9 cellular contexts compared by ENCODE assay signal in the genomic region with DNA sequence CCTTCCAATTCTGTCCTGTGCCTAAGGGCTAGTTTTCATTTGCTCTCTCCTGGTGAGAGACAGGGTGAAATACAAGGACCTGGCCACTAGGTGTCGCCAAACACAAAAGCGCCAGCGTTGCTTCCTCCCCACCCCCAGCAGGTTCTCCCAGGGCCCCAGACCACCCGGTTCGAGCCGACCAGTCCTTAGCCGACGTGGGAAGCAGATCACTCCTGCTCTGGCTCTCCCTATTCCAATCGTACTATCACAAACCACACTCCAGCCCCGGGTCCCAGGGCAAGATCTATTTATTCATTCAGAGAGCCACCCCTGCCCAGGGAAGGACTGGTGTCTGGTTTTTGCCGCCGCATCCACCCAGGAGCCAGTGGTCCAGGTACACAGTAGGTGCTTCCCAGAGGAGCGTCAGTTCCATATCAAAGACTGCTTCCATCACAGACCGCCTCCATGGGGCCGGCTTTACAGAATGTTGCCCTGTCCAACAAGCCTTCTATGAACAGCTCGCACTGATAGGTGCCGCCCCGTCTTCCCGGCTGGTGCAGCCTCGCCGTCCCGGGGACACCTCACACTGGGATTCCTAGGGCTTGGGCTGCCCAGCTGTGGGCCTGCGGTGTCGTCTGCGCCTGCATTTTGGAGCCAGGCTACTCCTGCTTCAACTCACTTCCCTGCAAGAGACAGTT. TPM values are rescaled to one million over a fixed set of nuclear protein-coding genes. Genes with fewer than 3 reads are reported as not detected.
DNase-seq lines count a peak whose midpoint lies in the region; ATAC-seq and TF ChIP-seq lines count a peak whose summit lies in the region.
"Had no signal": no experiment of that assay in that cellular context is flagged by ENCODE, and none has a peak within 500 bp of the region (broad histone marks: within the 10 kb centered on the region; RNA-seq: fewer than 3 reads in every experiment).

No MANE protein-coding gene starts in this region.

- no peaks in the 10 kb centered on the region for H4K20me1 ChIP-seq in HCT116 (ENCODE audit: insufficient read depth)

- H3K4me3 ChIP-seq in CD4-positive, alpha-beta memory T cell (ENCODE audit: low read length in 2 of 2), result no peak overlapping the region
- H3K4me3 ChIP-seq in HCT116 (replicated peaks in 1 of 2; ENCODE audit: low read depth in 1 of 2, low read length in 2 of 2) (no peak overlapping the region), left lung (no peak overlapping the region)

- RAD21 ChIA-PET in HCT116 (lab: Charles Lee; ENCODE audit: low non-redundant PET in 1 of 2, low total read pairs in 2 of 2, uncharacterized antibody in 2 of 2, unreplicated experiment in 2 of 2), result interaction anchor here in 1 of 2 experiments (0.6 to 0.9 kb wide), 2 partner anchors 39 to 74 kb away, joined by 3 to 4 read pairs; no protein-coding TSS in a partner anchor

- POLR2A ChIA-PET in CD4-positive, alpha-beta memory T cell (lab: Charles Lee; ENCODE audit: partially characterized antibody), result interaction anchor here (0.6 to 1.1 kb wide), 5 partner anchors 21 to 335 kb away, joined by 3 to 4 read pairs (median 3); no protein-coding TSS in a partner anchor
- POLR2A ChIA-PET in HCT116 (lab: Charles Lee), result interaction anchor here (0.6 kb wide), 1 partner anchor 39 kb away, joined by 3 read pairs; no protein-coding TSS in a partner anchor

- H2AFZ ChIP-seq in HCT116 (ENCODE audit: low read depth, low read length, poor library complexity, severe bottlenecking), result no peak overlapping the region

- DNase-seq in CD4-positive, alpha-beta memory T cell, result peak; percentile 65 to 72 (median 66)
- no peak for DNase-seq in HCT116 (ENCODE audit: low read depth, low spot score)
- DNase-seq in NCI-H446 (lab: John Stamatoyannopoulos, UW), result peak; percentile 78 to 90
- peak; percentile 91 for DNase-seq in activated CD4-positive, alpha-beta T cell treated with anti-CD3 and anti-CD28 coated beads, Interleukin-2, amount 10 ng/mL, durations not matched to agents 24 days and 14 days
- peak in 1 of 2 donors; percentile 62 for DNase-seq in left lung
- peak; percentile 63 to 65 for DNase-seq in stimulated activated CD4-positive, alpha-beta T cell treated with anti-CD3 and anti-CD28 coated beads, Interleukin-4, amount 100 ng/mL, for 4 hours
- no peak for DNase-seq in GF-D8 (lab: John Stamatoyannopoulos, UW)

- CTCF ChIA-PET in CD4-positive, alpha-beta memory T cell (lab: Charles Lee; ENCODE audit: partially characterized antibody), result interaction anchor here (0.6 to 2.8 kb wide), 22 partner anchors 9 to 555 kb away, joined by 3 to 15 read pairs (median 4); partner anchors contain the start of genes CENPS, LZIC, NMNAT1 and UBE4B
- CTCF ChIA-PET in HCT116 (lab: Charles Lee), result interaction anchor here (1.7 to 2.9 kb wide), 2 partner anchors 35 to 40 kb away, joined by 5 to 19 read pairs; partner anchors contain the start of gene CTNNBIP1

- TF ChIP-seq RAD21 in HCT116 (IDR thresholded peaks at IDR 0.05; ENCODE audit: low read depth), result peak; percentile 100

- TF ChIP-seq POLR2A in HCT116 (IDR thresholded peaks at IDR 0.05; ENCODE audit: borderline replicate concordance, extremely low read depth, insufficient read depth, insufficient read length), result no peak

- ATAC-seq in HCT116, result peak; percentile 71
- ATAC-seq in left lung, result peak; percentile 93

- no peaks in the 10 kb centered on the region for H3K9me3 ChIP-seq in CD4-positive, alpha-beta memory T cell (ENCODE audit: control insufficient read depth in 1 of 2, low read length in 2 of 2)
- H3K9me3 ChIP-seq in HCT116 (ENCODE audit: control insufficient read depth in 1 of 2, insufficient read depth in 1 of 2, low read depth in 1 of 2, low read length in 2 of 2), result no peaks in the 10 kb centered on the region
- H3K9me3 ChIP-seq in left lung, result no peaks in the 10 kb centered on the region

- H3K79me2 ChIP-seq in HCT116 (ENCODE audit: insufficient read depth, low read length), result no peaks in the 10 kb centered on the region

- H3K9ac ChIP-seq in HCT116 (ENCODE audit: low read length), result no peak overlapping the region

- no peaks in the 10 kb centered on the region for H3K27me3 ChIP-seq in CD4-positive, alpha-beta memory T cell (ENCODE audit: insufficient read depth, low read length)
- H3K27me3 ChIP-seq in HCT116 (ENCODE audit: insufficient read depth, low read length), result no peaks in the 10 kb centered on the region
- H3K27me3 ChIP-seq in left lung, result no peaks in the 10 kb centered on the region

- H3K36me3 ChIP-seq in CD4-positive, alpha-beta memory T cell (ENCODE audit: insufficient read depth, low read length), result no peaks in the 10 kb centered on the region
- H3K36me3 ChIP-seq in HCT116 (ENCODE audit: control insufficient read depth in 1 of 2, insufficient read depth in 2 of 2, low read length in 2 of 2), result no peaks in the 10 kb centered on the region
- peaks cover 0 to 18% of the 10 kb centered on the region in 2 donors for H3K36me3 ChIP-seq in left lung

- H3K9me3 Mint-ChIP-seq in CD4-positive, alpha-beta memory T cell, result no peaks in the 10 kb centered on the region
- no peaks in the 10 kb centered on the region for H3K9me3 Mint-ChIP-seq in activated CD4-positive, alpha-beta T cell treated with anti-CD3 and anti-CD28 coated beads, Interleukin-2, amount 10 ng/mL, durations not matched to agents 24 days and 14 days
- H3K9me3 Mint-ChIP-seq in dendritic cell treated with granulocyte-macrophage colony-stimulating factor and Interleukin-4, amounts not matched to agents 40 ng/mL and 50 ng/mL, for 4 days, result no peaks in the 10 kb centered on the region

- H3K9me2 ChIP-seq in HCT116 (ENCODE audit: insufficient read depth), result no peaks in the 10 kb centered on the region

- H3K4me1 ChIP-seq in CD4-positive, alpha-beta memory T cell (ENCODE audit: insufficient read depth, low read length), result no peaks in the 10 kb centered on the region
- H3K4me1 ChIP-seq in HCT116 (ENCODE audit: control insufficient read depth in 1 of 2, insufficient read depth in 2 of 2, low read length in 2 of 2) (peaks cover 11 to 28% of the 10 kb centered on the region in 2 experiments), left lung (peaks cover 0 to 12% of the 10 kb centered on the region in 2 donors)

- peaks cover 0 to 2% of the 10 kb centered on the region in 2 donors for H3K36me3 Mint-ChIP-seq in CD4-positive, alpha-beta memory T cell
- no peaks in the 10 kb centered on the region for H3K36me3 Mint-ChIP-seq in activated CD4-positive, alpha-beta T cell treated with anti-CD3 and anti-CD28 coated beads, Interleukin-2, amount 10 ng/mL, durations not matched to agents 24 days and 14 days (ENCODE audit: low read depth)
- peaks cover 59% of the 10 kb centered on the region for H3K36me3 Mint-ChIP-seq in dendritic cell treated with granulocyte-macrophage colony-stimulating factor and Interleukin-4, amounts not matched to agents 40 ng/mL and 50 ng/mL, for 4 days (ENCODE audit: low read depth)
- H3K36me3 Mint-ChIP-seq: activated naive CD8-positive, alpha-beta T cell had no signal

- intact Hi-C loops in CD4-positive, alpha-beta memory T cell (cut with micrococcal nuclease), result loop anchor here (1.0 to 10.0 kb wide), 6 partner anchors 36 to 553 kb away; partner anchors contain the start of genes CTNNBIP1 and UBE4B
- intact Hi-C loops in HCT116 (cut with micrococcal nuclease) (loop anchor here (1.0 to 5.0 kb wide), 6 partner anchors 39 to 552 kb away; partner anchors contain the start of gene UBE4B), left lung (cut with DNase I) (loop anchor here in 1 of 2 donors (10.0 kb wide), 1 partner anchor 60 kb away; no protein-coding TSS in a partner anchor)
- intact Hi-C loops in activated CD4-positive, alpha-beta T cell treated with anti-CD3 and anti-CD28 coated beads, Interleukin-2, amount 10 ng/mL, durations not matched to agents 24 days and 14 days (cut with micrococcal nuclease), result loop anchor here (1.0 to 2.0 kb wide), 3 partner anchors 67 to 553 kb away; partner anchors contain the start of gene UBE4B
- intact Hi-C loops in dendritic cell treated with granulocyte-macrophage colony-stimulating factor and Interleukin-4, amounts not matched to agents 40 ng/mL and 50 ng/mL, for 4 days (cut with micrococcal nuclease), result loop anchor here (2.0 to 5.0 kb wide), 3 partner anchors 36 to 157 kb away; partner anchors contain the start of genes CTNNBIP1, LZIC, NMNAT1 and UBE4B

- no peaks in the 10 kb centered on the region for H3K27me3 Mint-ChIP-seq in CD4-positive, alpha-beta memory T cell
- no peaks in the 10 kb centered on the region for H3K27me3 Mint-ChIP-seq in activated CD4-positive, alpha-beta T cell treated with anti-CD3 and anti-CD28 coated beads, Interleukin-2, amount 10 ng/mL, durations not matched to agents 24 days and 14 days
- H3K27me3 Mint-ChIP-seq in dendritic cell treated with granulocyte-macrophage colony-stimulating factor and Interleukin-4, amounts not matched to agents 40 ng/mL and 50 ng/mL, for 4 days, result no peaks in the 10 kb centered on the region
- H3K27me3 Mint-ChIP-seq: activated naive CD8-positive, alpha-beta T cell had no signal

- H3K27ac Mint-ChIP-seq in CD4-positive, alpha-beta memory T cell, result peak overlapping the region in 4 of 7 donors; percentile 18 to 36 (median 32)
- H3K27ac Mint-ChIP-seq in activated CD4-positive, alpha-beta T cell treated with anti-CD3 and anti-CD28 coated beads, Interleukin-2, amount 10 ng/mL, durations not matched to agents 24 days and 14 days, result no peak overlapping the region
- H3K27ac Mint-ChIP-seq in dendritic cell treated with granulocyte-macrophage colony-stimulating factor and Interleukin-4, amounts not matched to agents 40 ng/mL and 50 ng/mL, for 4 days, result peak overlapping the region; percentile 1
- H3K27ac Mint-ChIP-seq: activated naive CD8-positive, alpha-beta T cell had no signal

- TF ChIP-seq CTCF in HCT116 (IDR thresholded peaks at IDR 0.05 in 2 of 3, conservative IDR thresholded peaks at IDR 0.05 in 1 of 3; ENCODE audit: borderline replicate concordance in 1 of 3, insufficient read depth in 1 of 3, low read depth in 2 of 3, low read length in 2 of 3), result peak; percentile 92 to 96 (median 95)
- TF ChIP-seq CTCF in left lung (IDR thresholded peaks at IDR 0.05), result peak; percentile 92 to 93

- H3K4me3 Mint-ChIP-seq in CD4-positive, alpha-beta memory T cell, result peak overlapping the region in 1 of 8 donors; percentile 31
- H3K4me3 Mint-ChIP-seq in activated CD4-positive, alpha-beta T cell treated with anti-CD3 and anti-CD28 coated beads, Interleukin-2, amount 10 ng/mL, durations not matched to agents 24 days and 14 days, result no peak overlapping the region
- no peak overlapping the region for H3K4me3 Mint-ChIP-seq in dendritic cell treated with granulocyte-macrophage colony-stimulating factor and Interleukin-4, amounts not matched to agents 40 ng/mL and 50 ng/mL, for 4 days
- H3K4me3 Mint-ChIP-seq: activated naive CD8-positive, alpha-beta T cell had no signal

- peaks cover 0 to 5% (median 3%) of the 10 kb centered on the region in 4 donors for H3K4me1 Mint-ChIP-seq in CD4-positive, alpha-beta memory T cell
- peaks cover 4% of the 10 kb centered on the region for H3K4me1 Mint-ChIP-seq in activated CD4-positive, alpha-beta T cell treated with anti-CD3 and anti-CD28 coated beads, Interleukin-2, amount 10 ng/mL, durations not matched to agents 24 days and 14 days
- H3K4me1 Mint-ChIP-seq in dendritic cell treated with granulocyte-macrophage colony-stimulating factor and Interleukin-4, amounts not matched to agents 40 ng/mL and 50 ng/mL, for 4 days (ENCODE audit: low read depth), result peaks cover 18% of the 10 kb centered on the region

- no TSS peak for BruUV-seq in HCT116 (replicated peaks; lab: Mats Ljungman, UMichigan)

- H3K27ac ChIP-seq in CD4-positive, alpha-beta memory T cell (ENCODE audit: low read depth, low read length), result no peak overlapping the region
- H3K27ac ChIP-seq in HCT116 (ENCODE audit: low read depth, low read length), result no peak overlapping the region
- no peak overlapping the region for H3K27ac ChIP-seq in left lung

- peak overlapping the region; percentile 18; the same call in 1 of the 2 replicates for H3K4me2 ChIP-seq in HCT116 (ENCODE audit: low read length)

RNA-seq across cellular contexts. Expression of gene CTNNBIP1, which starts 35.0 kb away (rescaled TPM):
- total RNA-seq in CD4-positive, alpha-beta memory T cell, result 1 to 10 TPM; 6.3 to 9.1 TPM
- 10 to 100 TPM in 1 of 2 donors, 1 to 10 TPM in 1; 10.0 to 10.1 TPM for polyA plus RNA-seq in CD4-positive, alpha-beta memory T cell
- 31.3 TPM for total RNA-seq in HCT116 (2021; ENCODE audit: unreplicated experiment)
- 33.7 and 43.0 TPM in 2 replicates for polyA plus RNA-seq in HCT116 (2012)
- 5.8 and 7.3 TPM in 2 replicates for total RNA-seq in activated CD4-positive, alpha-beta T cell treated with anti-CD3 and anti-CD28 coated beads, Interleukin-2, amount 10 ng/mL, durations not matched to agents 24 days and 14 days
- total RNA-seq in left lung, result 10 to 100 TPM; 30.2 to 40.9 TPM

RNA-seq across cellular contexts. Expression of gene CLSTN1, which starts 51.3 kb away (rescaled TPM):
- total RNA-seq in CD4-positive, alpha-beta memory T cell, result 100 to 1,000 TPM; 107 to 109 TPM
- 10 to 100 TPM in 1 of 2 donors, 1 to 10 TPM in 1; 6.9 to 50.9 TPM for polyA plus RNA-seq in CD4-positive, alpha-beta memory T cell
- 113 TPM for total RNA-seq in HCT116 (2021; ENCODE audit: unreplicated experiment)
- 128 TPM in 2 replicates for polyA plus RNA-seq in HCT116 (2012)
- 42.1 and 43.8 TPM in 2 replicates for total RNA-seq in activated CD4-positive, alpha-beta T cell treated with anti-CD3 and anti-CD28 coated beads, Interleukin-2, amount 10 ng/mL, durations not matched to agents 24 days and 14 days
- total RNA-seq in left lung, result 100 to 1,000 TPM in 1 of 2 donors, 10 to 100 TPM in 1; 73.1 to 106 TPM

Comparison
In these comparisons a context has a peak if more than half of its experiments do, and no peak if none do; other contexts are left out.
1. DNase-seq: peak in CD4-positive, alpha-beta memory T cell (5 of 5), NCI-H446 (2 of 2), activated CD4-positive, alpha-beta T cell treated with anti-CD3 and anti-CD28 coated beads, Interleukin-2, amount 10 ng/mL, durations not matched to agents 24 days and 14 days (single experiment) and stimulated activated CD4-positive, alpha-beta T cell treated with anti-CD3 and anti-CD28 coated beads, Interleukin-4, amount 100 ng/mL, for 4 hours (2 of 2); none in HCT116 (single experiment) and GF-D8 (single experiment).